In the genomic region with DNA sequence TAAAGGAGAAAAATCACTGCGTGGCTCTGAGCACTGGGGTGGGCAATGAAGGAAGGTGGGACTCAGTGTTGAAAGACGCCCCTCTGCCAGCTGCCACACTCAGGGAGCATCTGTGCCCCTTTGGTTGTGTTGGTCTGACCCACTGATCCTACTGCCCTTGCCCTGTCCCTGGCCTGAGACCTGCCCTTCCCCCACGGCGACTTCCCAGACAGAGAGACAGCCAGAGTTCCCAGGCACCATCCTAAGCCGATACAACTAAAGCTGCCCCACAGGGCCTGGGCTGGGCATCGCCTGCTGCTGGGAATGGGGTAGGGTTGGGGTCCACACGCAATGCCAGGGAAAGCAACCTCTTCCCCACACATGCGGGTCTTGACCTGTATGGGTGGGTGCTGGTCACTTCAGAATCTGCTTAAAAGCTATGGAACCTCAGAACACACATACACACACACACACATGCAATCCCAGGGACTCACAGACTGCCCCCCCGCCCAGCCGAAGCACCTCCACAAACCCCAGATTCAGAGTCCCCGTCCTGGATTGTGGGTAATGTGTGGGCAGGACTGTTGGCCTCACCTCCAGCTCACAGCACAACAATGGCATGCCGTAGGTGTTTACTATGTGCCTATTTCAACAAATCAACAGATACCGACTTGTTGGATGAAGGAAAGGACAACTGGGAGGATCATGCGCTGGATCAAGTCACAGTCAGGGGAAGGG, we compare ENCODE assay signal across 2 cellular contexts.
TF ChIP-seq lines count a peak whose summit lies in the region.

No MANE protein-coding gene starts in this region.

TF ChIP-seq in HepG2, 621 proteins besides CTCF, POLR2A, EP300 and RAD21 (continues in another document):
- TF ChIP-seq MLLT10 (CRISPR knock-in tag; IDR thresholded peaks at IDR 0.05) (no peak), ZNF292 (CRISPR knock-in tag; IDR thresholded peaks at IDR 0.05; ENCODE audit: borderline replicate concordance, low read depth) (no peak), ZNF3 (CRISPR knock-in tag; IDR thresholded peaks at IDR 0.05) (no peak), SRSF1 (optimal IDR thresholded peaks at IDR 0.05; ENCODE audit: low read depth, low read length) (no peak), PRMT3 (CRISPR knock-in tag; IDR thresholded peaks at IDR 0.05; ENCODE audit: borderline replicate concordance, low read depth) (no peak), ZNF260 (CRISPR knock-in tag; IDR thresholded peaks at IDR 0.05; ENCODE audit: borderline replicate concordance, low read depth) (no peak), ZBTB20 (CRISPR knock-in tag; IDR thresholded peaks at IDR 0.05; ENCODE audit: borderline replicate concordance, low read depth) (0 out of 2 replicates have a peak, but pooled peaks have one; percentile 43), KDM5B (CRISPR knock-in tag; IDR thresholded peaks at IDR 0.05; ENCODE audit: borderline replicate concordance) (no peak), FOXA3 (CRISPR knock-in tag; IDR thresholded peaks at IDR 0.05) (0 out of 2 replicates have a peak, but pooled peaks have one; percentile 19), FOXA1 (IDR thresholded peaks at IDR 0.05) (no peak), FOXA1 (CRISPR knock-in tag; IDR thresholded peaks at IDR 0.05) (peak; percentile 35; the same call in 1 of the 2 replicates), MAFF (IDR thresholded peaks at IDR 0.05; ENCODE audit: low read depth, low read length) (no peak)
- TF ChIP-seq, protein P1, sequence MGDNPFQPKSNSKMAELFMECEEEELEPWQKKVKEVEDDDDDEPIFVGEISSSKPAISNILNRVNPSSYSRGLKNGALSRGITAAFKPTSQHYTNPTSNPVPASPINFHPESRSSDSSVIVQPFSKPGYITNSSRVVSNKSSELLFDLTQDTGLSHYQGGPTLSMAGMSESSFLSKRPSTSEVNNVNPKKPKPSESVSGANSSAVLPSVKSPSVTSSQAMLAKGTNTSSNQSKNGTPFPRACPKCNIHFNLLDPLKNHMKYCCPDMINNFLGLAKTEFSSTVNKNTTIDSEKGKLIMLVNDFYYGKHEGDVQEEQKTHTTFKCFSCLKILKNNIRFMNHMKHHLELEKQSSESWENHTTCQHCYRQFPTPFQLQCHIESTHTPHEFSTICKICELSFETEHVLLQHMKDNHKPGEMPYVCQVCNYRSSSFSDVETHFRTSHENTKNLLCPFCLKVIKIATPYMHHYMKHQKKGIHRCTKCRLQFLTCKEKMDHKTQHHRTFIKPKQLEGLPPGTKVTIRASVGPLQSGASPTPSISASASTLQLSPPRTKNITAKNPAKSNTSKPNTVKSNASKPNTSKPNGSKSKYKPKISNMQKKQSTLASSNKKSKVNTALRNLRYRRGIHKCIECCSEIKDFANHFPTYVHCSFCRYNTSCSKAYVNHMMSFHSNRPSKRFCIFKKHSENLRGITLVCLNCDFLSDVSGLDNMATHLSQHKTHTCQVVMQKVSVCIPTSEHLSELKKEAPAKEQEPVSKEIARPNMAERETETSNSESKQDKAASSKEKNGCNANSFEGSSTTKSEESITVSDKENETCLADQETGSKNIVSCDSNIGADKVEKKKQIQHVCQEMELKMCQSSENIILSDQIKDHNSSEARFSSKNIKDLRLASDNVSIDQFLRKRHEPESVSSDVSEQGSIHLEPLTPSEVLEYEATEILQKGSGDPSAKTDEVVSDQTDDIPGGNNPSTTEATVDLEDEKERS (CRISPR knock-in tag; IDR thresholded peaks at IDR 0.05): no peak
- TF ChIP-seq, protein P2, sequence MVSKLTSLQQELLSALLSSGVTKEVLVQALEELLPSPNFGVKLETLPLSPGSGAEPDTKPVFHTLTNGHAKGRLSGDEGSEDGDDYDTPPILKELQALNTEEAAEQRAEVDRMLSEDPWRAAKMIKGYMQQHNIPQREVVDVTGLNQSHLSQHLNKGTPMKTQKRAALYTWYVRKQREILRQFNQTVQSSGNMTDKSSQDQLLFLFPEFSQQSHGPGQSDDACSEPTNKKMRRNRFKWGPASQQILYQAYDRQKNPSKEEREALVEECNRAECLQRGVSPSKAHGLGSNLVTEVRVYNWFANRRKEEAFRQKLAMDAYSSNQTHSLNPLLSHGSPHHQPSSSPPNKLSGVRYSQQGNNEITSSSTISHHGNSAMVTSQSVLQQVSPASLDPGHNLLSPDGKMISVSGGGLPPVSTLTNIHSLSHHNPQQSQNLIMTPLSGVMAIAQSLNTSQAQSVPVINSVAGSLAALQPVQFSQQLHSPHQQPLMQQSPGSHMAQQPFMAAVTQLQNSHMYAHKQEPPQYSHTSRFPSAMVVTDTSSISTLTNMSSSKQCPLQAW (CRISPR knock-in tag; IDR thresholded peaks at IDR 0.05): no peak
- TF ChIP-seq, protein P3, sequence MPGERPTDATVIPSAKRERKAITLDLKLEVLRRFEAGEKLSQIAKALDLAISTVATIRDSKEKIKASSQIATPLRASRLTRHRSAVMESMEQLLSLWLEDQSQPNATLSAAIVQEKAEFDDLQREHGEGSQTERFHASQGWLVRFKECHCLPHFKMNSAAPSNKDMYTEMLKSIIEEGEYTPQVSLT (CRISPR knock-in tag; IDR thresholded peaks at IDR 0.05; ENCODE audit: borderline replicate concordance, low read depth): no peak

TF ChIP-seq in K562, 482 proteins besides CTCF, POLR2A, EP300 and RAD21:
- no peak for TF ChIP-seq ZNF354B (CRISPR knock-in tag; IDR thresholded peaks at IDR 0.05)
- TF ChIP-seq ZNF740 (CRISPR knock-in tag; IDR thresholded peaks at IDR 0.05): peak; percentile 51; the same call in 1 of the 2 replicates
- no peak for TF ChIP-seq ZNF740 (tag; IDR thresholded peaks at IDR 0.05)
- 0 out of 2 replicates have a peak, but pooled peaks have one; percentile 24 for TF ChIP-seq MAX (CRISPR knock-in tag; IDR thresholded peaks at IDR 0.05)
